ENCODE assay signal across 8 cellular contexts in genomic region chr5:68661237-68661636, GRCh38.
DNase-seq lines count a peak whose midpoint lies in the region; ATAC-seq, FAIRE-seq and TF ChIP-seq lines count a peak whose summit lies in the region.

No MANE protein-coding gene starts in this region.

- no peak overlapping the region for H3K4me3 ChIP-seq in dorsolateral prefrontal cortex

- ATAC-seq in GM18868 (IDR thresholded peaks at IDR 0.05; ENCODE audit: unreplicated experiment), result no peak

- intact Hi-C loops in dorsolateral prefrontal cortex (cut with DNase I), result no loop called here

- no peak overlapping the region for H3K27ac ChIP-seq in dorsolateral prefrontal cortex

- TF ChIP-seq CTCF in GM13977 (IDR thresholded peaks at IDR 0.05; ENCODE audit: extremely low read depth, insufficient read depth, missing control alignments) (peak; percentile 57), dorsolateral prefrontal cortex (IDR thresholded peaks at IDR 0.05 in 54 of 56, conservative IDR thresholded peaks at IDR 0.05 in 2 of 56; ENCODE audit: low read depth in 1 of 56, partially characterized antibody in 56 of 56) (peak in 39 of 56 donors; percentile 17 to 51 (median 33))

- DNase-seq in AG08395 (ENCODE audit: low spot score), result peak; percentile 54
- DNase-seq in GM13977 (ENCODE audit: low spot score), result peak; percentile 23
- DNase-seq in HTR-8/SVneo (ENCODE audit: insufficient read length, low spot score), result peak; percentile 27
- DNase-seq in dorsolateral prefrontal cortex, result no peak
- DNase-seq in renal cortical epithelial cell (ENCODE audit: low read depth), result peak; percentile 49
- no peak for DNase-seq in NCI-H2171 treated with DMSO at 0.1 percent for 48 hours (lab: John Stamatoyannopoulos, UW)
- DNase-seq in cerebellum (ENCODE audit: low spot score), result no peak

- no peak for FAIRE-seq in HTR-8/SVneo (lab: Jason Lieb, UNC)

- in situ Hi-C loops in GM13977 (cut with MboI; ENCODE audit: low pct_unique_long_range_greater_than_20kb, low sequenced_read_pairs, unreplicated experiment), result no loop called here

- no peaks in the 10 kb centered on the region for H3K27me3 ChIP-seq in dorsolateral prefrontal cortex

Comparison
In these comparisons a context has a peak if more than half of its experiments do, and no peak if none do; other contexts are left out.
1. DNase-seq: peak in AG08395 (single experiment), GM13977 (single experiment), HTR-8/SVneo (single experiment) and renal cortical epithelial cell (single experiment); none in dorsolateral prefrontal cortex (0 of 10), NCI-H2171 treated with DMSO at 0.1 percent for 48 hours (single experiment) and cerebellum (single experiment).